Comparison of ENCODE assay signal across 23 cellular contexts in the genomic region with DNA sequence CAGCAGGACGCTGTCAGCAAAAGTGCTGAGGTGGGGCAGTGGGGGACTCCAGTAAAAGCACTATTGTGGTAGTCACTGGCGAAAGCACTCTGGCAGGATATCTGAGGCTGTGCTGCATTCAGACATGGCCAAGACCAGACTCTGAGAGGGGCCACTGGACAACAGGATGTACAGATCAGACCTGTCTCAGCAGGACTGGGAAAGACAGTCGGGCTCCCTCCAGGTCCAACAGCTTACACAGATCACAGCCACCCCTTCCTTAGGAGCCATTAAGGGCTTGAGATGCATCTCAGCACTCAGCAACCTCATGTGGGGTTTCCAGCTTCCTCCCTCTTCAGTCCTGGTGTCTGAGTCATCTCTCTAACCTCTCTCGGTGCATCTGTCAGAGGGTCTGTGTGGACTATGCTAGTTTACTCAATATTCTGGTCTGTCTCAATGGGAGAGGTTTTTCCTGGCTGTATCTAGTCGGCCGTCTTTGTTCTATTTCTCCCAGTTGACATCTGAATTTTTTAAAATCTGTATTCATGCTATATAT.
DNase-seq lines count a peak whose midpoint lies in the region; ATAC-seq and TF ChIP-seq lines count a peak whose summit lies in the region.
"Had no signal": no experiment of that assay in that cellular context is flagged by ENCODE, and none has a peak within 500 bp of the region (broad histone marks: within the 10 kb centered on the region; RNA-seq: fewer than 3 reads in every experiment).

No MANE protein-coding gene starts in this region.

- H3K4me1 ChIP-seq in SK-N-SH (ENCODE audit: control insufficient read depth in 1 of 2, insufficient read depth in 2 of 2, low read depth in 1 of 2, low read length in 1 of 2) (no peaks in the 10 kb centered on the region), fibroblast of lung (ENCODE audit: control insufficient read depth, extremely low read depth, insufficient read depth, low read length) (no peaks in the 10 kb centered on the region)

- peak; percentile 35; the same call in 1 of the 3 replicates for ATAC-seq in SK-N-SH treated with all-trans-retinoic acid at 6 μM for 48 hours
- ATAC-seq: K562; left colon; PC-3; stimulated activated memory B cell treated with anti-CD40 and anti-IgM and Interleukin-4, amounts not matched to agents 10 μg/mL and 1 μg/mL and 100 μg/mL, for 72 hours had no signal

- CTCF ChIA-PET in SK-N-SH (lab: Yijun Ruan, JAX), result interaction anchor here (1.5 kb wide), 1 partner anchor 33 kb away, joined by 3 read pairs; no protein-coding TSS in a partner anchor

- TF ChIP-seq CTCF in SK-N-SH (IDR thresholded peaks at IDR 0.05) (no peak), fibroblast of lung (conservative IDR thresholded peaks at IDR 0.05 in 1 of 2, IDR thresholded peaks at IDR 0.05 in 1 of 2; ENCODE audit: low read depth in 1 of 2, low read length in 2 of 2) (no peak), endothelial cell (IDR thresholded peaks at IDR 0.05; ENCODE audit: unreplicated experiment) (no peak)

- no peak for TF ChIP-seq EP300 in SK-N-SH (IDR thresholded peaks at IDR 0.05; ENCODE audit: borderline replicate concordance in 1 of 2, low read depth in 1 of 2, low read length in 1 of 2)

- no peaks in the 10 kb centered on the region for H3K27me3 ChIP-seq in SK-N-SH (ENCODE audit: insufficient read depth)
- no peaks in the 10 kb centered on the region for H3K27me3 ChIP-seq in fibroblast of lung (ENCODE audit: control insufficient read depth, insufficient read depth, low read length)
- H3K27me3 ChIP-seq: ovary had no signal

- peaks cover 13% of the 10 kb centered on the region for H3K36me3 Mint-ChIP-seq in endothelial cell (ENCODE audit: low read depth, unreplicated experiment)

- WGBS in SK-N-SH (ENCODE audit: low lambda C conversion rate), result 85% methylated on average over 5 of the region's 6 CpGs

- H3K27me3 Mint-ChIP-seq in endothelial cell (ENCODE audit: unreplicated experiment), result peaks cover 1% of the 10 kb centered on the region
- H3K27me3 Mint-ChIP-seq: activated CD4-positive, alpha-beta memory T cell treated with anti-CD3 and anti-CD28 coated beads, Interleukin-2, amount 10 ng/mL, durations not matched to agents 7 days and 5 days; CD4-positive, CD25-positive, alpha-beta regulatory T cell; stimulated activated memory B cell treated with anti-CD40 and anti-IgM and Interleukin-4, amounts not matched to agents 10 μg/mL and 1 μg/mL and 100 μg/mL, for 72 hours; type B pancreatic cell had no signal

- POLR2A ChIA-PET in SK-N-SH (lab: Yijun Ruan, JAX), result no interaction called here

- H3K9me3 ChIP-seq in SK-N-SH (peaks cover 8% of the 10 kb centered on the region; the same call in 1 of the 2 replicates), fibroblast of lung (ENCODE audit: control insufficient read depth, insufficient read depth, low read depth, low read length) (no peaks in the 10 kb centered on the region)

- peaks cover 7% of the 10 kb centered on the region for H3K9me3 Mint-ChIP-seq in endothelial cell (ENCODE audit: unreplicated experiment)

- H3K79me2 ChIP-seq in SK-N-SH (ENCODE audit: insufficient read depth) (no peaks in the 10 kb centered on the region), fibroblast of lung (ENCODE audit: control insufficient read depth, insufficient read depth, low read length) (no peaks in the 10 kb centered on the region)

- H3K27ac ChIP-seq in SK-N-SH (ENCODE audit: low read depth in 2 of 2, low read length in 1 of 2) (no peak overlapping the region), fibroblast of lung (ENCODE audit: insufficient read depth, low read length) (no peak overlapping the region)
- H3K27ac ChIP-seq: coronary artery, epithelial cell of prostate, ovary, skin epidermis, VCaP had no signal

- H3K4me3 Mint-ChIP-seq in endothelial cell (ENCODE audit: unreplicated experiment), result no peak overlapping the region
- H3K4me3 Mint-ChIP-seq: activated CD4-positive, alpha-beta memory T cell treated with anti-CD3 and anti-CD28 coated beads, Interleukin-2, amount 10 ng/mL, durations not matched to agents 7 days and 5 days; CD4-positive, CD25-positive, alpha-beta regulatory T cell; stimulated activated memory B cell treated with anti-CD40 and anti-IgM and Interleukin-4, amounts not matched to agents 10 μg/mL and 1 μg/mL and 100 μg/mL, for 72 hours; type B pancreatic cell had no signal

- no peak overlapping the region for H3K4me3 ChIP-seq in SK-N-SH (ENCODE audit: low read depth in 2 of 2, low read length in 1 of 2)
- H3K4me3 ChIP-seq in fibroblast of lung (replicated peaks in 1 of 4; ENCODE audit: control extremely low read depth in 1 of 4, insufficient read depth in 1 of 4, low read depth in 3 of 4, low read length in 4 of 4), result no peak overlapping the region
- H3K4me3 ChIP-seq in skeletal muscle cell (ENCODE audit: low read depth, low read length), result no peak overlapping the region
- H3K4me3 ChIP-seq: coronary artery, K562, ovary, skin epidermis had no signal

- no peak overlapping the region for H3K4me2 ChIP-seq in SK-N-SH
- H3K4me2 ChIP-seq in fibroblast of lung (ENCODE audit: extremely low read depth, insufficient read depth, low read length), result no peak overlapping the region

- DNase-seq in SK-N-SH (no peak), MV-4-11 (lab: John Stamatoyannopoulos, UW) (peak; percentile 76), fibroblast of lung (ENCODE audit: low read depth in 2 of 2) (peak; percentile 40 to 79), skeletal muscle cell (ENCODE audit: low read depth) (peak; percentile 21), SW480 (ENCODE audit: low spot score) (no peak), DMS153 (lab: John Stamatoyannopoulos, UW) (no peak), endothelial cell (ENCODE audit: low spot score) (no peak)
- DNase-seq: 8988T; activated CD4-positive, alpha-beta memory T cell treated with anti-CD3 and anti-CD28 coated beads, Interleukin-2, amount 10 ng/mL, durations not matched to agents 7 days and 5 days; amygdala; CD4-positive, CD25-positive, alpha-beta regulatory T cell; left colon; NCI-H1694; ovary; PC-3 had no signal

- H3K27ac Mint-ChIP-seq in endothelial cell (ENCODE audit: unreplicated experiment), result no peak overlapping the region
- H3K27ac Mint-ChIP-seq: activated CD4-positive, alpha-beta memory T cell treated with anti-CD3 and anti-CD28 coated beads, Interleukin-2, amount 10 ng/mL, durations not matched to agents 7 days and 5 days; stimulated activated memory B cell treated with anti-CD40 and anti-IgM and Interleukin-4, amounts not matched to agents 10 μg/mL and 1 μg/mL and 100 μg/mL, for 72 hours; type B pancreatic cell had no signal

- no peak for TF ChIP-seq RAD21 in SK-N-SH (IDR thresholded peaks at IDR 0.05; ENCODE audit: low read length)

- H3K9ac ChIP-seq in SK-N-SH (no peak overlapping the region), fibroblast of lung (ENCODE audit: insufficient read depth, low read length) (no peak overlapping the region)

- H3K36me3 ChIP-seq in SK-N-SH (replicated peaks in 1 of 2; ENCODE audit: control insufficient read depth in 1 of 2, insufficient read depth in 2 of 2, low read length in 1 of 2), result peaks cover 0 to 8% of the 10 kb centered on the region in 2 experiments
- no peaks in the 10 kb centered on the region for H3K36me3 ChIP-seq in fibroblast of lung (ENCODE audit: control insufficient read depth, insufficient read depth, low read length)
- H3K36me3 ChIP-seq: ovary had no signal

- no peaks in the 10 kb centered on the region for H3F3A ChIP-seq in SK-N-SH (replicated peaks; ENCODE audit: insufficient read depth)

- no peaks in the 10 kb centered on the region for H3K4me1 Mint-ChIP-seq in endothelial cell (ENCODE audit: unreplicated experiment)
- H3K4me1 Mint-ChIP-seq: stimulated activated memory B cell treated with anti-CD40 and anti-IgM and Interleukin-4, amounts not matched to agents 10 μg/mL and 1 μg/mL and 100 μg/mL, for 72 hours had no signal

- no peak overlapping the region for H2AFZ ChIP-seq in SK-N-SH (ENCODE audit: low read depth)
- no peak overlapping the region for H2AFZ ChIP-seq in fibroblast of lung (ENCODE audit: low read length)

- H4K20me1 ChIP-seq in SK-N-SH (ENCODE audit: insufficient read depth) (no peaks in the 10 kb centered on the region), fibroblast of lung (ENCODE audit: control insufficient read depth, extremely low read depth, insufficient read depth, low read length) (no peaks in the 10 kb centered on the region)

- H3K9me2 ChIP-seq in SK-N-SH, result no peaks in the 10 kb centered on the region

TF ChIP-seq in SK-N-SH treated with all-trans-retinoic acid at 6 μM for 48 hours, 23 proteins besides CTCF, POLR2A, EP300 and RAD21 (continues in another document):
- no peak for TF ChIP-seq CSRNP3 (CRISPR knock-in tag; IDR thresholded peaks at IDR 0.05)
- TF ChIP-seq ARNTL (CRISPR knock-in tag; IDR thresholded peaks at IDR 0.05; ENCODE audit: borderline replicate concordance, low read depth), result no peak
- no peak for TF ChIP-seq TCF4 (CRISPR knock-in tag; IDR thresholded peaks at IDR 0.05; ENCODE audit: borderline replicate concordance)

TF ChIP-seq in SK-N-SH, 30 proteins besides CTCF, POLR2A, EP300 and RAD21:
- no peak for TF ChIP-seq ZBTB33 (IDR thresholded peaks at IDR 0.05; ENCODE audit: borderline replicate concordance, low read depth)
TF ChIP-seq in SK-N-SH: peak in this region for 0.

Comparison
In these comparisons a context has a peak if more than half of its experiments do, and no peak if none do; other contexts are left out.
1. DNase-seq: peak in MV-4-11 (single experiment), fibroblast of lung (2 of 2) and skeletal muscle cell (single experiment); none in SK-N-SH (single experiment), SW480 (single experiment), DMS153 (single experiment) and endothelial cell (single experiment).